ENCODE assay signal across 27 cellular contexts in genomic region chr7:24555184-24555583, GRCh38.
"Had no signal": no experiment of that assay in that cellular context is flagged by ENCODE, and none has a peak within 500 bp of the region (broad histone marks: within the 10 kb centered on the region; RNA-seq: fewer than 3 reads in every experiment).

No MANE protein-coding gene starts in this region.

- FAIRE-seq: endothelial cell of umbilical vein had no signal

- H3K27me3 Mint-ChIP-seq: type B pancreatic cell had no signal

- H3K36me3 Mint-ChIP-seq: natural killer cell; stimulated activated effector memory CD8-positive, alpha-beta T cell treated with anti-CD3 and anti-CD28 coated beads, Interleukin-12 subunit alpha, Interleukin-12 subunit beta, amount 100 ng/mL, for 72 hours; type B pancreatic cell had no signal

- DNase-seq: dermis blood vessel endothelial cell; effector memory CD4-positive, alpha-beta T cell; erythroblast; esophagus squamous epithelium; foreskin melanocyte; glutamatergic neuron; heart right ventricle; hippocampal formation; left cardiac atrium; left ventricle myocardium inferior; lower lobe of right lung; natural killer cell; occipital lobe; ovary; posterior cingulate gyrus; psoas muscle; right cardiac atrium; sigmoid colon; stimulated activated CD4-positive, alpha-beta T cell treated with anti-CD3 and anti-CD28 coated beads, Interleukin-2, amount 100 ng/mL, for 24 hours; stimulated activated CD4-positive, alpha-beta T cell treated with anti-CD3 and anti-CD28 coated beads, Interleukin-4, amount 100 ng/mL, for 24 hours; stimulated activated naive CD4-positive, alpha-beta T cell treated with Interleukin-2 at 50 U/mL for 16 hours; stomach; thyroid gland had no signal

- H3K4me3 ChIP-seq: coronary artery, esophagus squamous epithelium, heart right ventricle, left ventricle myocardium inferior, lower lobe of right lung, ovary, psoas muscle, sigmoid colon, stomach, thyroid gland had no signal

- H3K36me3 ChIP-seq: esophagus squamous epithelium, heart right ventricle, left ventricle myocardium inferior, lower lobe of right lung, ovary, sigmoid colon, stomach, thyroid gland had no signal

- H3K4me1 ChIP-seq: esophagus squamous epithelium, heart right ventricle, left ventricle myocardium inferior, lower lobe of right lung, psoas muscle, sigmoid colon, stomach, thyroid gland had no signal

- H3K27ac ChIP-seq: coronary artery, esophagus squamous epithelium, heart right ventricle, left ventricle myocardium inferior, lower lobe of right lung, ovary, psoas muscle, sigmoid colon, stomach, thyroid gland had no signal

- H3K4me1 Mint-ChIP-seq: natural killer cell; stimulated activated effector memory CD8-positive, alpha-beta T cell treated with anti-CD3 and anti-CD28 coated beads, Interleukin-12 subunit alpha, Interleukin-12 subunit beta, amount 100 ng/mL, for 72 hours had no signal

- H3K4me3 Mint-ChIP-seq: natural killer cell; stimulated activated effector memory CD8-positive, alpha-beta T cell treated with anti-CD3 and anti-CD28 coated beads, Interleukin-12 subunit alpha, Interleukin-12 subunit beta, amount 100 ng/mL, for 72 hours; type B pancreatic cell had no signal

- H3K9me3 ChIP-seq: esophagus squamous epithelium, heart right ventricle, left ventricle myocardium inferior, lower lobe of right lung, ovary, psoas muscle, sigmoid colon, stomach, thyroid gland had no signal

- ATAC-seq: left cardiac atrium; lower lobe of right lung; natural killer cell; psoas muscle; right cardiac atrium; stimulated activated effector memory CD8-positive, alpha-beta T cell treated with anti-CD3 and anti-CD28 coated beads, Interleukin-12 subunit alpha, Interleukin-12 subunit beta, amount 100 ng/mL, for 72 hours had no signal

- H3K27ac Mint-ChIP-seq: natural killer cell; stimulated activated effector memory CD8-positive, alpha-beta T cell treated with anti-CD3 and anti-CD28 coated beads, Interleukin-12 subunit alpha, Interleukin-12 subunit beta, amount 100 ng/mL, for 72 hours; type B pancreatic cell had no signal

- H3K27me3 ChIP-seq: esophagus squamous epithelium, heart right ventricle, ovary, sigmoid colon, stomach, thyroid gland had no signal
